Comparison of ENCODE assay signal across 27 cellular contexts in genomic region chr13:48050550-48050949, GRCh38.
"Had no signal": no experiment of that assay in that cellular context is flagged by ENCODE, and none has a peak within 500 bp of the region (broad histone marks: within the 10 kb centered on the region; RNA-seq: fewer than 3 reads in every experiment).

No MANE protein-coding gene starts in this region.

- DNase-seq: effector memory CD4-positive, alpha-beta T cell; erythroblast; esophagus squamous epithelium; foreskin melanocyte; glutamatergic neuron; heart right ventricle; hippocampal formation; left cardiac atrium; left lung; mesenchymal stem cell; mucosa of descending colon; naive B cell; pancreas; stimulated activated CD4-positive, alpha-beta T cell treated with anti-CD3 and anti-CD28 coated beads, Interleukin-12 subunit alpha, Interleukin-12 subunit beta, amount 100 ng/mL, for 4 hours; stimulated activated CD4-positive, alpha-beta T cell treated with anti-CD3 and anti-CD28 coated beads, Interleukin-1b, Interleukin-23, amount 100 ng/mL, for 48 hours; stimulated activated CD4-positive, alpha-beta T cell treated with anti-CD3 and anti-CD28 coated beads, Interleukin-4, amount 100 ng/mL, for 1 hour; stimulated activated CD8-positive, alpha-beta memory T cell treated with anti-CD3 and anti-CD28 coated beads, Interleukin-4, amount 100 ng/mL, for 48 hours; stimulated activated naive CD4-positive, alpha-beta T cell treated with Interleukin-2 at 50 U/mL for 16 hours; stomach; thyroid gland; trophoblast cell had no signal

- H3K4me3 Mint-ChIP-seq: dendritic cell treated with granulocyte-macrophage colony-stimulating factor and Interleukin-4, amounts not matched to agents 40 ng/mL and 50 ng/mL, for 4 days; mesothelial cell of epicardium; naive B cell; natural killer cell treated with Interleukin-12 subunit alpha and Interleukin-12 subunit beta and Interleukin-15 and Interleukin-18, amount 100 ng/mL, for 72 hours; neural crest cell had no signal

- H3K4me1 Mint-ChIP-seq: mesothelial cell of epicardium, neural crest cell had no signal

- FAIRE-seq: islet of Langerhans, pancreas had no signal

- ATAC-seq: left cardiac atrium; left lung; mucosa of descending colon; natural killer cell treated with Interleukin-12 subunit alpha and Interleukin-12 subunit beta and Interleukin-15 and Interleukin-18, amount 100 ng/mL, for 72 hours; pancreas; sciatic nerve had no signal

- H3K27me3 Mint-ChIP-seq: dendritic cell treated with granulocyte-macrophage colony-stimulating factor and Interleukin-4, amounts not matched to agents 40 ng/mL and 50 ng/mL, for 4 days; naive B cell; natural killer cell treated with Interleukin-12 subunit alpha and Interleukin-12 subunit beta and Interleukin-15 and Interleukin-18, amount 100 ng/mL, for 72 hours had no signal

- H3K27ac Mint-ChIP-seq: dendritic cell treated with granulocyte-macrophage colony-stimulating factor and Interleukin-4, amounts not matched to agents 40 ng/mL and 50 ng/mL, for 4 days; mesothelial cell of epicardium; natural killer cell treated with Interleukin-12 subunit alpha and Interleukin-12 subunit beta and Interleukin-15 and Interleukin-18, amount 100 ng/mL, for 72 hours had no signal

- H3K9me3 Mint-ChIP-seq: dendritic cell treated with granulocyte-macrophage colony-stimulating factor and Interleukin-4, amounts not matched to agents 40 ng/mL and 50 ng/mL, for 4 days; mesothelial cell of epicardium; naive B cell; natural killer cell treated with Interleukin-12 subunit alpha and Interleukin-12 subunit beta and Interleukin-15 and Interleukin-18, amount 100 ng/mL, for 72 hours; neural crest cell had no signal
